In genomic region chr19:10044390-10044789, GRCh38 we compare ENCODE assay signal across 29 cellular contexts. TPM values are rescaled to one million over a fixed set of nuclear protein-coding genes. Genes with fewer than 3 reads are reported as not detected.
DNase-seq lines count a peak whose midpoint lies in the region; ATAC-seq and TF ChIP-seq lines count a peak whose summit lies in the region.
"Had no signal": no experiment of that assay in that cellular context is flagged by ENCODE, and none has a peak within 500 bp of the region (broad histone marks: within the 10 kb centered on the region; RNA-seq: fewer than 3 reads in every experiment).

No MANE protein-coding gene starts in this region.

- peak; percentile 52 for ATAC-seq in WTC11
- ATAC-seq in HG02981 (IDR thresholded peaks at IDR 0.05; ENCODE audit: unreplicated experiment), result no peak
- no peak for ATAC-seq in right cardiac atrium
- ATAC-seq: gastroesophageal sphincter, left colon, Right ventricle myocardium inferior had no signal

- H3K36me3 Mint-ChIP-seq in MCF 10A (ENCODE audit: insufficient read depth, unreplicated experiment) (no peaks in the 10 kb centered on the region), WTC11 (peaks cover 26% of the 10 kb centered on the region)
- H3K36me3 Mint-ChIP-seq: activated naive CD4-positive, alpha-beta T cell treated with anti-CD3 and anti-CD28 coated beads, Interleukin-2, amount 10 ng/mL, durations not matched to agents 7 days and 5 days had no signal

- no peak overlapping the region for H3K4me2 ChIP-seq in mammary epithelial cell (ENCODE audit: insufficient read depth, low read depth, low read length)

- no peaks in the 10 kb centered on the region for H4K20me1 ChIP-seq in mammary epithelial cell (ENCODE audit: insufficient read depth, low read length)

- no peaks in the 10 kb centered on the region for H3K9me3 Mint-ChIP-seq in MCF 10A (ENCODE audit: unreplicated experiment)
- peaks cover 58% of the 10 kb centered on the region for H3K9me3 Mint-ChIP-seq in WTC11
- H3K9me3 Mint-ChIP-seq: nephron; T-helper 1 cell treated with Interleukin-12 subunit alpha and Interleukin-12 subunit beta and Interleukin-4 antibody, amounts not matched to agents 30 μg/mL and 1 μg/mL, for 36 hours had no signal

- no peak overlapping the region for H3K4me3 ChIP-seq in mammary epithelial cell (replicated peaks in 1 of 3; ENCODE audit: insufficient read depth in 1 of 3, low read depth in 2 of 3, low read length in 3 of 3)
- no peak overlapping the region for H3K4me3 ChIP-seq in right cardiac atrium (ENCODE audit: low read length)
- H3K4me3 ChIP-seq: ascending aorta, esophagus muscularis mucosa, gastroesophageal sphincter, skin epidermis had no signal

- H3K4me1 ChIP-seq in mammary epithelial cell (ENCODE audit: insufficient read depth, low read length), result no peaks in the 10 kb centered on the region
- no peaks in the 10 kb centered on the region for H3K4me1 ChIP-seq in right cardiac atrium (ENCODE audit: control insufficient read depth, insufficient read depth, low read length)
- H3K4me1 ChIP-seq: ascending aorta, esophagus muscularis mucosa, gastroesophageal sphincter had no signal

- no peak overlapping the region for H3K27ac ChIP-seq in mammary epithelial cell (ENCODE audit: insufficient read depth, low read depth, low read length)
- H3K27ac ChIP-seq in right cardiac atrium (ENCODE audit: low read length), result no peak overlapping the region
- H3K27ac ChIP-seq: ascending aorta, esophagus muscularis mucosa, gastroesophageal sphincter, skin epidermis, VCaP had no signal

- no peaks in the 10 kb centered on the region for H3K79me2 ChIP-seq in mammary epithelial cell (ENCODE audit: insufficient read depth, low read length)

- H3K27ac Mint-ChIP-seq in MCF 10A (ENCODE audit: low read depth, unreplicated experiment) (no peak overlapping the region), WTC11 (no peak overlapping the region)
- H3K27ac Mint-ChIP-seq: activated naive CD4-positive, alpha-beta T cell treated with anti-CD3 and anti-CD28 coated beads, Interleukin-2, amount 10 ng/mL, durations not matched to agents 7 days and 5 days; nephron; T-helper 1 cell treated with Interleukin-12 subunit alpha and Interleukin-12 subunit beta and Interleukin-4 antibody, amounts not matched to agents 30 μg/mL and 1 μg/mL, for 36 hours had no signal

- H3K4me1 Mint-ChIP-seq in MCF 10A (ENCODE audit: insufficient read depth, unreplicated experiment) (no peaks in the 10 kb centered on the region), WTC11 (no peaks in the 10 kb centered on the region)
- H3K4me1 Mint-ChIP-seq: activated naive CD4-positive, alpha-beta T cell treated with anti-CD3 and anti-CD28 coated beads, Interleukin-2, amount 10 ng/mL, durations not matched to agents 7 days and 5 days; nephron had no signal

- H3K27me3 Mint-ChIP-seq in MCF 10A (ENCODE audit: insufficient read depth, unreplicated experiment) (peaks cover 85% of the 10 kb centered on the region), WTC11 (ENCODE audit: low read depth) (peaks cover 73% of the 10 kb centered on the region)

- intact Hi-C loops in MCF 10A (cut with micrococcal nuclease) (no loop called here), mammary epithelial cell (cut with micrococcal nuclease) (no loop called here), right cardiac atrium (cut with DNase I) (no loop called here)

- DNase-seq in MCF 10A (ENCODE audit: unreplicated experiment) (peak; percentile 34), mammary epithelial cell (no peak), Kasumi-1 (lab: John Stamatoyannopoulos, UW) (peak; percentile 9 to 17), WTC11 (ENCODE audit: low spot score) (no peak), retina (no peak), right cardiac atrium (no peak)
- no peak for DNase-seq in central memory CD4-positive, alpha-beta T cell
- DNase-seq: activated CD4-positive, alpha-beta T cell treated with anti-CD3 and anti-CD28 coated beads, Interleukin-2, amount 50 U/mL, for 4 hours; activated naive CD4-positive, alpha-beta T cell treated with anti-CD3 and anti-CD28 coated beads, Interleukin-2, amount 10 ng/mL, durations not matched to agents 7 days and 5 days; cerebellar nuclear complex; effector CD4-positive, alpha-beta T cell; left colon; midbrain; NCI-H2081; NCI-H524; stimulated activated CD4-positive, alpha-beta T cell treated with anti-CD3 and anti-CD28 coated beads, Interleukin-4, amount 100 ng/mL, for 1 hour had no signal

- H3K4me3 Mint-ChIP-seq in MCF 10A (ENCODE audit: unreplicated experiment), result no peak overlapping the region
- H3K4me3 Mint-ChIP-seq in WTC11, result no peak overlapping the region
- H3K4me3 Mint-ChIP-seq: activated naive CD4-positive, alpha-beta T cell treated with anti-CD3 and anti-CD28 coated beads, Interleukin-2, amount 10 ng/mL, durations not matched to agents 7 days and 5 days; nephron; T-helper 1 cell treated with Interleukin-12 subunit alpha and Interleukin-12 subunit beta and Interleukin-4 antibody, amounts not matched to agents 30 μg/mL and 1 μg/mL, for 36 hours had no signal

- CTCF ChIA-PET in MCF 10A (lab: Yijun Ruan, JAX) (no interaction called here), mammary epithelial cell (lab: Charles Lee; ENCODE audit: low non-redundant PET) (no interaction called here), WTC11 (lab: Charles Lee) (no interaction called here)

- dilution Hi-C loops in mammary epithelial cell (cut with HindIII; ENCODE audit: low sequenced_read_pairs), result no loop called here

- in situ Hi-C loops in mammary epithelial cell (cut with MboI; ENCODE audit: low sequenced_read_pairs in 2 of 2), result no loop called here

- WGBS in mammary epithelial cell (ENCODE audit: low coverage, missing lambda C conversion rate), result 40% methylated on average over 1 of the region's 1 CpG
- WGBS in right cardiac atrium, result 79% methylated on average over 1 of the region's 1 CpG

- H2AFZ ChIP-seq in mammary epithelial cell (ENCODE audit: low read depth, low read length), result no peak overlapping the region

- BruUV-seq in MCF 10A (replicated peaks; lab: Mats Ljungman, UMichigan) (no TSS peak), mammary epithelial cell (replicated peaks; lab: Mats Ljungman, UMichigan) (no TSS peak)

- H3K9me3 ChIP-seq in mammary epithelial cell (replicated peaks; ENCODE audit: insufficient read depth, low read length) (peaks cover 13% of the 10 kb centered on the region), right cardiac atrium (ENCODE audit: control insufficient read depth, low read length) (peaks cover 24% of the 10 kb centered on the region)

- no peak overlapping the region for H3K9ac ChIP-seq in mammary epithelial cell (ENCODE audit: insufficient read depth, low read length)

- POLR2A ChIA-PET in MCF 10A (lab: Yijun Ruan, JAX) (no interaction called here), WTC11 (lab: Charles Lee) (no interaction called here)

- no peaks in the 10 kb centered on the region for H3K27me3 ChIP-seq in mammary epithelial cell (ENCODE audit: insufficient read depth, low read length)
- no peaks in the 10 kb centered on the region for H3K27me3 ChIP-seq in right cardiac atrium (ENCODE audit: control insufficient read depth, insufficient read depth)
- H3K27me3 ChIP-seq: ascending aorta had no signal

- TF ChIP-seq CTCF in MCF 10A (IDR thresholded peaks at IDR 0.05; ENCODE audit: unreplicated experiment) (no peak), mammary epithelial cell (conservative IDR thresholded peaks at IDR 0.05 in 1 of 2, IDR thresholded peaks at IDR 0.05 in 1 of 2; ENCODE audit: extremely low read depth in 1 of 2, insufficient read depth in 1 of 2, low read depth in 1 of 2, low read length in 2 of 2) (no peak), WTC11 (IDR thresholded peaks at IDR 0.05) (no peak)

- H3K36me3 ChIP-seq in mammary epithelial cell (ENCODE audit: insufficient read depth, low read length), result no peaks in the 10 kb centered on the region
- H3K36me3 ChIP-seq: ascending aorta, esophagus muscularis mucosa, gastroesophageal sphincter had no signal

TF ChIP-seq in WTC11, 78 proteins besides CTCF, POLR2A, EP300 and RAD21 (continues in another document):
- TF ChIP-seq CBFB (CRISPR knock-in tag; IDR thresholded peaks at IDR 0.05; ENCODE audit: low read depth) (no peak), GABPB1 (CRISPR knock-in tag; IDR thresholded peaks at IDR 0.05) (no peak), USF2 (CRISPR knock-in tag; IDR thresholded peaks at IDR 0.05) (peak; percentile 88), NFATC4 (CRISPR knock-in tag; IDR thresholded peaks at IDR 0.05) (no peak), NFYB (CRISPR knock-in tag; conservative IDR thresholded peaks at IDR 0.05; ENCODE audit: low read depth) (0 out of 2 replicates have a peak, but pooled peaks have one; percentile 27), ETV6 (CRISPR knock-in tag; IDR thresholded peaks at IDR 0.05) (no peak)

RNA-seq across cellular contexts. Expression of gene RDH8, which starts 31.1 kb away (rescaled TPM):
- total RNA-seq in MCF 10A (2022), result not detected in 2 replicates
- not detected for total RNA-seq in mammary epithelial cell
- not detected for polyA plus RNA-seq in mammary epithelial cell
- not detected for polyA minus RNA-seq in mammary epithelial cell
- total RNA-seq in WTC11 (2021), result 0.27 TPM in 1 of 3 replicates, not detected in the others
- total RNA-seq in right cardiac atrium, result not detected
- not detected for polyA plus RNA-seq in right cardiac atrium
- total RNA-seq: ascending aorta, esophagus muscularis mucosa, gastroesophageal sphincter, left colon, M059J, posterior vena cava, Right ventricle myocardium inferior, urinary bladder had no signal
- polyA plus RNA-seq: AG04450, urinary bladder had no signal

RNA-seq across cellular contexts. Expression of gene COL5A3, which starts 34.1 kb away (rescaled TPM):
- total RNA-seq in MCF 10A (2022), result 0.98 and 1.5 TPM in 2 replicates
- 1 to 10 TPM in 1 of 2 donors, under 1 TPM in 1; 0.33 to 4.5 TPM for total RNA-seq in mammary epithelial cell
- polyA plus RNA-seq in mammary epithelial cell, result 1.2 TPM
- 1.4 TPM for polyA minus RNA-seq in mammary epithelial cell
- 0.81 to 1.2 TPM (median 0.96 TPM) in 3 replicates for total RNA-seq in WTC11 (2021)
- total RNA-seq in right cardiac atrium, result 10 to 100 TPM in 2 of 4 donors, 1 to 10 TPM in 2; 8.6 to 19.1 (median 11.9) TPM
- 13.5 TPM for polyA plus RNA-seq in right cardiac atrium
- total RNA-seq: M059J had no signal

RNA-seq across cellular contexts. Expression of gene SHFL, which starts 41.7 kb away (rescaled TPM):
- 11.9 and 17.6 TPM in 2 replicates for total RNA-seq in MCF 10A (2022)
- total RNA-seq in mammary epithelial cell, result 10 to 100 TPM; 14.3 to 22.4 TPM
- polyA plus RNA-seq in mammary epithelial cell, result 17.5 TPM
- 9.3 TPM for polyA minus RNA-seq in mammary epithelial cell
- 22.5 to 28.4 TPM (median 23.0 TPM) in 3 replicates for total RNA-seq in WTC11 (2021)
- 10 to 100 TPM; 14.5 to 16.0 (median 15.2) TPM for total RNA-seq in right cardiac atrium
- 16.0 TPM for polyA plus RNA-seq in right cardiac atrium

RNA-seq across cellular contexts. Expression of gene ANGPTL6, which starts 58.1 kb away (rescaled TPM):
- total RNA-seq in MCF 10A (2022) (0.44 TPM in 1 of 2 replicates, not detected in the other), mammary epithelial cell (not detected), WTC11 (2021) (0.21 to 0.30 TPM (median 0.28 TPM) in 3 replicates), right cardiac atrium (not detected)
- polyA plus RNA-seq in mammary epithelial cell (0.26 TPM), right cardiac atrium (0.25 TPM)
- polyA minus RNA-seq in mammary epithelial cell, result not detected
- total RNA-seq: ascending aorta, esophagus muscularis mucosa, gastroesophageal sphincter, M059J, posterior vena cava, Right ventricle myocardium inferior had no signal

Comparison
In these comparisons a context has a peak if more than half of its experiments do, and no peak if none do; other contexts are left out.
1. DNase-seq: peak in MCF 10A (single experiment) and Kasumi-1 (2 of 2); none in mammary epithelial cell (single experiment), WTC11 (single experiment), retina (single experiment), central memory CD4-positive, alpha-beta T cell (single experiment) and right cardiac atrium (0 of 3).